ENCODE assay signal across 1 cellular context in the genomic region with DNA sequence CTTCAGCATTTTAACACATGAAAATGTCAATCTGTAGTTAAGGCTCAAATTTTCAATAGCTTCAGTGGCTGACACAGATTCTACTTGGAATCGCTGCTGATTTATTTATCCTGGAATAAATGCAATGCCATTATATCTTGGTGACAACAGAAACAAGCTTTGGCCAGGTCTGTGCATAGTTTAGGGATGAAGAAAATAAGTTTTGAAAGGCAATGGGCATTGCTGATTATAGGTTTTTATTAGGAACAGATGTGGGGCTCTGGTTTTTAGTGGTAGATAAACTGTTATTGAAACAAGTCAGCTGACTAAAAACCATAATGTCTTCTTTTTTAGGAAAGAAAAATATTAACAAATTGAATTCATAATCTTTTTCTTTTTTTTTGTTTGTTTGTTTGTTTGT.
TF ChIP-seq lines count a peak whose summit lies in the region.

No MANE protein-coding gene starts in this region.

TF ChIP-seq in HepG2, 621 proteins besides CTCF, POLR2A, EP300 and RAD21 (continued from another document):
- TF ChIP-seq, protein P1, sequence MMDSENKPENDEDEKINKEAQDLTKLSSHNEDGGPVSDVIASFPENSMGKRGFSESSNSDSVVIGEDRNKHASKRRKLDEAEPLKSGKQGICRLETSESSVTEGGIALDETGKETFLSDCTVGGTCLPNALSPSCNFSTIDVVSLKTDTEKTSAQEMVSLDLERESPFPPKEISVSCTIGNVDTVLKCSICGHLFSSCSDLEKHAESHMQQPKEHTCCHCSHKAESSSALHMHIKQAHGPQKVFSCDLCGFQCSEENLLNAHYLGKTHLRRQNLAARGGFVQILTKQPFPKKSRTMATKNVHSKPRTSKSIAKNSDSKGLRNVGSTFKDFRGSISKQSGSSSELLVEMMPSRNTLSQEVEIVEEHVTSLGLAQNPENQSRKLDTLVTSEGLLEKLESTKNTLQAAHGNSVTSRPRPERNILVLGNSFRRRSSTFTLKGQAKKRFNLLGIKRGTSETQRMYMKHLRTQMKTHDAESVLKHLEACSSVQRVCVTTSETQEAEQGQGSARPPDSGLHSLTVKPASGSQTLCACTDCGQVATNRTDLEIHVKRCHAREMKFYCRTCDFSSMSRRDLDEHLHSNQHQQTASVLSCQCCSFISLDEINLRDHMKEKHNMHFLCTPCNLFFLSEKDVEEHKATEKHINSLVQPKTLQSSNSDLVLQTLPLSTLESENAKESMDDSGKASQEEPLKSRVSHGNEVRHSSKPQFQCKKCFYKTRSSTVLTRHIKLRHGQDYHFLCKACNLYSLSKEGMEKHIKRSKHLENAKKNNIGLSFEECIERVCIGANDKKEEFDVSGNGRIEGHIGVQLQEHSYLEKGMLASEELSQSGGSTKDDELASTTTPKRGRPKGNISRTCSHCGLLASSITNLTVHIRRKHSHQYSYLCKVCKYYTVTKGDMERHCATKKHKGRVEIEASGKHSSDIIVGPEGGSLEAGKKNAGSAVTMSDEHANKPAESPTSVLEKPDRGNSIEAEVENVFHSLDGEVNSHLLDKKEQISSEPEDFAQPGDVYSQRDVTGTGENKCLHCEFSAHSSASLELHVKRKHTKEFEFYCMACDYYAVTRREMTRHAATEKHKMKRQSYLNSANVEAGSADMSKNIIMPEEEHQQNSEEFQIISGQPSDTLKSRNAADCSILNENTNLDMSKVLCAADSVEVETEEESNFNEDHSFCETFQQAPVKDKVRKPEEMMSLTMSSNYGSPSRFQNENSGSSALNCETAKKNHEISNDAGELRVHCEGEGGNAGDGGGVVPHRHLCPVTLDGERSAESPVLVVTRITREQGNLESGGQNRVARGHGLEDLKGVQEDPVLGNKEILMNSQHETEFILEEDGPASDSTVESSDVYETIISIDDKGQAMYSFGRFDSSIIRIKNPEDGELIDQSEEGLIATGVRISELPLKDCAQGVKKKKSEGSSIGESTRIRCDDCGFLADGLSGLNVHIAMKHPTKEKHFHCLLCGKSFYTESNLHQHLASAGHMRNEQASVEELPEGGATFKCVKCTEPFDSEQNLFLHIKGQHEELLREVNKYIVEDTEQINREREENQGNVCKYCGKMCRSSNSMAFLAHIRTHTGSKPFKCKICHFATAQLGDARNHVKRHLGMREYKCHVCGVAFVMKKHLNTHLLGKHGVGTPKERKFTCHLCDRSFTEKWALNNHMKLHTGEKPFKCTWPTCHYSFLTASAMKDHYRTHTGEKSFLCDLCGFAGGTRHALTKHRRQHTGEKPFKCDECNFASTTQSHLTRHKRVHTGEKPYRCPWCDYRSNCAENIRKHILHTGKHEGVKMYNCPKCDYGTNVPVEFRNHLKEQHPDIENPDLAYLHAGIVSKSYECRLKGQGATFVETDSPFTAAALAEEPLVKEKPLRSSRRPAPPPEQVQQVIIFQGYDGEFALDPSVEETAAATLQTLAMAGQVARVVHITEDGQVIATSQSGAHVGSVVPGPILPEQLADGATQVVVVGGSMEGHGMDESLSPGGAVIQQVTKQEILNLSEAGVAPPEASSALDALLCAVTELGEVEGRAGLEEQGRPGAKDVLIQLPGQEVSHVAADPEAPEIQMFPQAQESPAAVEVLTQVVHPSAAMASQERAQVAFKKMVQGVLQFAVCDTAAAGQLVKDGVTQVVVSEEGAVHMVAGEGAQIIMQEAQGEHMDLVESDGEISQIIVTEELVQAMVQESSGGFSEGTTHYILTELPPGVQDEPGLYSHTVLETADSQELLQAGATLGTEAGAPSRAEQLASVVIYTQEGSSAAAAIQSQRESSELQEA (CRISPR knock-in tag; IDR thresholded peaks at IDR 0.05; ENCODE audit: not compliant biosample characterization) = no peak
- TF ChIP-seq ZBTB20 (CRISPR knock-in tag; IDR thresholded peaks at IDR 0.05; ENCODE audit: borderline replicate concordance, low read depth) = no peak
